8 cellular contexts compared by ENCODE assay signal in genomic region chr10:43965033-43965917, GRCh38.
A peak's percentile ranks its signal among the peaks of the same experiment; 100 is the strongest.
DNase-seq lines count a peak whose midpoint lies in the region; ATAC-seq and TF ChIP-seq lines count a peak whose summit lies in the region.
"Had no signal": no experiment of that assay in that cellular context is flagged by ENCODE, and none has a peak within 500 bp of the region (broad histone marks: within the 10 kb centered on the region; RNA-seq: fewer than 3 reads in every experiment).

No MANE protein-coding gene starts in this region.

- H3K27me3 ChIP-seq in heart left ventricle: no peaks in the 10 kb centered on the region
- no peaks in the 10 kb centered on the region for H3K27me3 ChIP-seq in tibial artery

- ATAC-seq in GM19463 (IDR thresholded peaks at IDR 0.05; ENCODE audit: unreplicated experiment): peak; percentile 54
- peak; percentile 71 to 91 (median 78) for ATAC-seq in heart left ventricle

- H3K27ac ChIP-seq in heart left ventricle (peak overlapping the region; percentile 25 to 90 (median 78)), tibial artery (peak overlapping the region; percentile 70 to 76)

- whole genome bisulfite sequencing in heart left ventricle, 4 donors: 47 to 65% (median 54%) methylated on average over 14 of the region's 14 CpGs

- H3K4me3 ChIP-seq in heart left ventricle (no peak overlapping the region), tibial artery (no peak overlapping the region)

- H3K4me1 ChIP-seq in heart left ventricle (peaks cover 2 to 57% (median 23%) of the 10 kb centered on the region in 12 donors), tibial artery (peaks cover 5 to 63% (median 52%) of the 10 kb centered on the region in 4 donors)

- no peak for TF ChIP-seq POLR2A in heart left ventricle (IDR thresholded peaks at IDR 0.05)
- no peak for TF ChIP-seq POLR2A in erythroblast (IDR thresholded peaks at IDR 0.05; ENCODE audit: low read length)

- no peak for TF ChIP-seq CTCF in heart left ventricle (IDR thresholded peaks at IDR 0.05)
- peak in 1 of 2 experiments; percentile 4 for TF ChIP-seq CTCF in tibial artery (IDR thresholded peaks at IDR 0.05)

- peak; percentile 2 for DNase-seq in NAMALWA (ENCODE audit: low spot score)
- DNase-seq in heart left ventricle: peak in 3 of 5 donors; percentile 48 to 74 (median 70)
- DNase-seq in tibial artery: peak; percentile 56 to 81
- no peak for DNase-seq in NCI-H1105 treated with DMSO at 0.1 percent for 48 hours (lab: John Stamatoyannopoulos, UW)
- no peak for DNase-seq in KG1 (lab: John Stamatoyannopoulos, UW)
- DNase-seq in erythroblast (lab: John Stamatoyannopoulos, UW): no peak
- DNase-seq: NCI-H510A had no signal

- H3K9me3 ChIP-seq in heart left ventricle: no peaks in the 10 kb centered on the region
- no peaks in the 10 kb centered on the region for H3K9me3 ChIP-seq in tibial artery

- intact Hi-C loops in heart left ventricle (cut with DNase I): loop anchor here in 1 of 10 donors (10.0 kb wide), 1 partner anchor 80 kb away; no protein-coding TSS in a partner anchor
- intact Hi-C loops in tibial artery (cut with DNase I; ENCODE audit: low total_unique reads): loop anchor here (10.0 kb wide), 2 partner anchors 50 to 140 kb away; no protein-coding TSS in a partner anchor

- H3K36me3 ChIP-seq in heart left ventricle (no peaks in the 10 kb centered on the region), tibial artery (no peaks in the 10 kb centered on the region)

Comparison
In these comparisons a context has a peak if more than half of its experiments do, and no peak if none do; other contexts are left out.
1. DNase-seq: peak in NAMALWA (single experiment), heart left ventricle (3 of 5) and tibial artery (2 of 2); none in NCI-H1105 treated with DMSO at 0.1 percent for 48 hours (single experiment), KG1 (single experiment) and erythroblast (0 of 2).